In the genomic region with DNA sequence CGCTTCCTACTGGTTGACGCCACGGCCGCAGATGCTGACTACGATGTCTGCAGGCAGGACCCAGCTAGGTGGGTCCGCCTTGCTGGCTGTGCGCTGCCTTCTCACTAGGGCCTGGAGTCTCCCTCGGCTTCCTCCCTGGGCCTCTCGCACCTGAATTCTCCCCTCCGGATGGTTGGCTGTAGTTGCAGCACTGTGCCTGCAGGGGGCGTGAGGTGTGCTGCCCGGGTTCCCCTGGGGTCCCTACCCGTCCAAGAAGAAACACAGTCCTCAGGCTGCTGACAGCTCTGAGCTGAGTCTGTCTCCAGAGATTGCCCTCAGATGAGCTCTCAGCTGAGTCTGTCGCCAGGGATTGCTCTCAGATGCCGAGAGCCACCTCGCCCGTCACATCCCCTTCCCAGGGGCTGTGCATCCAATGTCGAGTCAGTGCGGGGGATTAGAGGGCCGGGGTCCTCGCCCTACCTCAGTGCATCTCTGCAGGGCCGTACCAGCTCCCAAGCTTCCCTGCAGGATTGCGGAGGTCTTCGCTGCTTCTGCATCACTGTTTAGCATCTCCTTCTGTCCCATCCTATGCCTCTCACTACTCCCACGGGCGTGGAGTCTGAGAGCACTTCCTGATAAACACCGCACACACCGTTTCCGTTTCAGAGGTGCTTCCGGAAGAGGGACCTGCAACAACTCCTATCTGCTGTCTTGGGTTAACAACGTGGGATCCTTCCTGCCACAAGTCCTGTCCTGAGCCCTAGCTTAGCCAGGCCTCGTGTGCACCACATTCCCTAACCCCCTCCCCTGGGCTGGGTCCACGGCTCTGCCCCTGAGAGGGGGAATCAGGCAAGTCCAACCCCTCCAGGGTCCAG, we compare ENCODE assay signal across 8 cellular contexts.
DNase-seq lines count a peak whose midpoint lies in the region; ATAC-seq, FAIRE-seq and TF ChIP-seq lines count a peak whose summit lies in the region.

No MANE protein-coding gene starts in this region.

- DNase-seq in D341Med (ENCODE audit: low spot score): peak; percentile 75
- no peak for DNase-seq in LNCaP clone FGC (ENCODE audit: low read depth)
- peak; percentile 38 for DNase-seq in activated T-helper 1 cell treated with anti-CD3 and anti-CD28 coated beads, Interleukin-12 subunit alpha, Interleukin-12 subunit beta, Interleukin-2, Interleukin-4 antibody, amounts not matched to agents 30 ng/mL and 10 ng/mL and 1 ng/mL, durations not matched to agents 14 hours and 24 hours and 36 hours (ENCODE audit: low spot score)
- DNase-seq in keratinocyte (ENCODE audit: low read depth, low spot score): no peak
- DNase-seq in aorta: peak in 1 of 2 donors; percentile 57
- DNase-seq in lower leg skin (ENCODE audit: low spot score in 2 of 2): no peak

- peak; percentile 45 for ATAC-seq in aorta (ENCODE audit: low FRiP score)
- no peak for ATAC-seq in GM18858 (IDR thresholded peaks at IDR 0.05; ENCODE audit: unreplicated experiment)
- ATAC-seq in GM18520 (IDR thresholded peaks at IDR 0.05; ENCODE audit: unreplicated experiment): no peak

- H3K9ac ChIP-seq in keratinocyte (ENCODE audit: control insufficient read depth, extremely low read depth, insufficient read depth, low read length): no peak overlapping the region

- H3K36me3 Mint-ChIP-seq in activated T-helper 1 cell treated with anti-CD3 and anti-CD28 coated beads, Interleukin-12 subunit alpha, Interleukin-12 subunit beta, Interleukin-2, Interleukin-4 antibody, amounts not matched to agents 30 ng/mL and 10 ng/mL and 1 ng/mL, durations not matched to agents 14 hours and 24 hours and 36 hours (ENCODE audit: low read depth): peaks cover 13% of the 10 kb centered on the region

- H3K27me3 Mint-ChIP-seq in activated T-helper 1 cell treated with anti-CD3 and anti-CD28 coated beads, Interleukin-12 subunit alpha, Interleukin-12 subunit beta, Interleukin-2, Interleukin-4 antibody, amounts not matched to agents 30 ng/mL and 10 ng/mL and 1 ng/mL, durations not matched to agents 14 hours and 24 hours and 36 hours (ENCODE audit: insufficient read depth): peaks cover 3% of the 10 kb centered on the region

- no peak overlapping the region for H2AFZ ChIP-seq in keratinocyte (ENCODE audit: control insufficient read depth, low read length)

- WGBS in aorta, 2 donors: 75% methylated on average over 33 of the region's 33 CpGs
- 69 to 70% methylated on average over 32 of the region's 33 CpGs for WGBS in lower leg skin, 2 donors

- H3K4me3 Mint-ChIP-seq in activated T-helper 1 cell treated with anti-CD3 and anti-CD28 coated beads, Interleukin-12 subunit alpha, Interleukin-12 subunit beta, Interleukin-2, Interleukin-4 antibody, amounts not matched to agents 30 ng/mL and 10 ng/mL and 1 ng/mL, durations not matched to agents 14 hours and 24 hours and 36 hours: peak overlapping the region; percentile 79

- H3K27me3 ChIP-seq in keratinocyte (ENCODE audit: control insufficient read depth, extremely low read depth, insufficient read depth, low read length) (peaks cover 12% of the 10 kb centered on the region), aorta (ENCODE audit: control insufficient read depth in 1 of 2, insufficient read depth in 2 of 2, low read length in 1 of 2) (no peaks in the 10 kb centered on the region)

- H3K4me1 ChIP-seq in keratinocyte (ENCODE audit: control insufficient read depth, extremely low read depth, insufficient read depth, low read length): no peaks in the 10 kb centered on the region
- H3K4me1 ChIP-seq in aorta (ENCODE audit: control insufficient read depth in 1 of 2, insufficient read depth in 2 of 2, low read length in 2 of 2): no peaks in the 10 kb centered on the region

- intact Hi-C loops in activated T-helper 1 cell treated with anti-CD3 and anti-CD28 coated beads, Interleukin-12 subunit alpha, Interleukin-12 subunit beta, Interleukin-2, Interleukin-4 antibody, amounts not matched to agents 30 ng/mL and 10 ng/mL and 1 ng/mL, durations not matched to agents 14 hours and 24 hours and 36 hours (cut with micrococcal nuclease): loop anchor here (5.0 to 10.0 kb wide), 3 partner anchors 351 to 631 kb away; partner anchors contain the start of genes CTR9 and EIF4G2
- intact Hi-C loops in aorta (cut with DNase I): no loop called here
- intact Hi-C loops in lower leg skin (cut with DNase I; ENCODE audit: low total_unique reads): no loop called here

- H3K27ac ChIP-seq in keratinocyte (ENCODE audit: control insufficient read depth, insufficient read depth, low read length): no peak overlapping the region
- H3K27ac ChIP-seq in aorta (ENCODE audit: low read depth in 1 of 2, low read length in 2 of 2): no peak overlapping the region

- dilution Hi-C loops in keratinocyte (cut with MboI; ENCODE audit: extremely low pct_ligation_motif_present, low sequenced_read_pairs): no loop called here

- no peak overlapping the region for H3K4me2 ChIP-seq in keratinocyte (ENCODE audit: control insufficient read depth, extremely low read depth, insufficient read depth, low read depth, low read length)

- H4K20me1 ChIP-seq in keratinocyte (ENCODE audit: control insufficient read depth, extremely low read depth, insufficient read depth, low read length): no peaks in the 10 kb centered on the region

- no peaks in the 10 kb centered on the region for H3K9me3 Mint-ChIP-seq in activated T-helper 1 cell treated with anti-CD3 and anti-CD28 coated beads, Interleukin-12 subunit alpha, Interleukin-12 subunit beta, Interleukin-2, Interleukin-4 antibody, amounts not matched to agents 30 ng/mL and 10 ng/mL and 1 ng/mL, durations not matched to agents 14 hours and 24 hours and 36 hours

- no peaks in the 10 kb centered on the region for H3K9me1 ChIP-seq in keratinocyte (ENCODE audit: control insufficient read depth, extremely low read depth, insufficient read depth, low read length)

- FAIRE-seq in keratinocyte (lab: Jason Lieb, UNC): no peak

- TF ChIP-seq CTCF in LNCaP clone FGC (IDR thresholded peaks at IDR 0.05; ENCODE audit: control insufficient read depth, extremely low read depth, insufficient read depth): peak; percentile 34; the same call in 1 of the 2 replicates
- peak; percentile 49 to 70 (median 68) for TF ChIP-seq CTCF in keratinocyte (optimal IDR thresholded peaks at IDR 0.05 in 1 of 3, IDR thresholded peaks at IDR 0.05 in 1 of 3, conservative IDR thresholded peaks at IDR 0.05 in 1 of 3; ENCODE audit: extremely low read depth in 1 of 3, insufficient read depth in 2 of 3, low read length in 3 of 3)
- TF ChIP-seq CTCF in lower leg skin (IDR thresholded peaks at IDR 0.05): no peak

- no peaks in the 10 kb centered on the region for H3K9me3 ChIP-seq in keratinocyte (ENCODE audit: control insufficient read depth, low read depth, low read length)
- H3K9me3 ChIP-seq in aorta (ENCODE audit: control insufficient read depth, low read length): no peaks in the 10 kb centered on the region

- peaks cover 24% of the 10 kb centered on the region for H3K4me1 Mint-ChIP-seq in activated T-helper 1 cell treated with anti-CD3 and anti-CD28 coated beads, Interleukin-12 subunit alpha, Interleukin-12 subunit beta, Interleukin-2, Interleukin-4 antibody, amounts not matched to agents 30 ng/mL and 10 ng/mL and 1 ng/mL, durations not matched to agents 14 hours and 24 hours and 36 hours (ENCODE audit: low read depth)

- H3K27ac Mint-ChIP-seq in activated T-helper 1 cell treated with anti-CD3 and anti-CD28 coated beads, Interleukin-12 subunit alpha, Interleukin-12 subunit beta, Interleukin-2, Interleukin-4 antibody, amounts not matched to agents 30 ng/mL and 10 ng/mL and 1 ng/mL, durations not matched to agents 14 hours and 24 hours and 36 hours: peak overlapping the region; percentile 84

- H3K4me3 ChIP-seq in LNCaP clone FGC (ENCODE audit: low read depth, low read length) (no peak overlapping the region), keratinocyte (ENCODE audit: control insufficient read depth in 2 of 3, extremely low read depth in 1 of 3, insufficient read depth in 2 of 3, low read depth in 1 of 3, low read length in 3 of 3) (no peak overlapping the region), aorta (ENCODE audit: low read length in 2 of 2) (no peak overlapping the region), lower leg skin (ENCODE audit: low read depth, poor library complexity, severe bottlenecking) (no peak overlapping the region)

- H3K79me2 ChIP-seq in keratinocyte (ENCODE audit: control insufficient read depth, insufficient read depth, low read length): no peaks in the 10 kb centered on the region

- TF ChIP-seq POLR2A in lower leg skin (IDR thresholded peaks at IDR 0.05): no peak

- H3K36me3 ChIP-seq in keratinocyte (ENCODE audit: control insufficient read depth in 2 of 2, extremely low read depth in 1 of 2, insufficient read depth in 2 of 2, low read length in 2 of 2) (no peaks in the 10 kb centered on the region), aorta (ENCODE audit: control insufficient read depth in 1 of 2, insufficient read depth in 2 of 2, low read length in 1 of 2) (no peaks in the 10 kb centered on the region)

Comparison
In these comparisons a context has a peak if more than half of its experiments do, and no peak if none do; other contexts are left out.
1. DNase-seq: peak in D341Med (single experiment) and activated T-helper 1 cell treated with anti-CD3 and anti-CD28 coated beads, Interleukin-12 subunit alpha, Interleukin-12 subunit beta, Interleukin-2, Interleukin-4 antibody, amounts not matched to agents 30 ng/mL and 10 ng/mL and 1 ng/mL, durations not matched to agents 14 hours and 24 hours and 36 hours (single experiment); none in LNCaP clone FGC (single experiment), keratinocyte (single experiment) and lower leg skin (0 of 2).
2. CTCF ChIP-seq: peak in LNCaP clone FGC (single experiment) and keratinocyte (3 of 3); none in lower leg skin (0 of 3).